In genomic region chr22:42090596-42091445, GRCh38 we compare ENCODE assay signal across 8 cellular contexts. TPM values are rescaled to one million over a fixed set of nuclear protein-coding genes. Genes with fewer than 3 reads are reported as not detected.
DNase-seq lines count a peak whose midpoint lies in the region; TF ChIP-seq lines count a peak whose summit lies in the region.

TSS of gene NDUFA6 (minus strand) at chr22:42090772. CDS start at chr22:42090744, 28 bp downstream.

- peak within 1 kb of the TSS; percentile 71 for H2AFZ ChIP-seq in neural cell (ENCODE audit: low read depth, low read length)

- H3K4me3 ChIP-seq in H7 (ENCODE audit: insufficient read depth, low read depth, low read length) (peak within 1 kb of the TSS; percentile 94), neural cell (ENCODE audit: low read length) (peak within 1 kb of the TSS; percentile 91), stomach smooth muscle (ENCODE audit: low read length in 2 of 2) (peak within 1 kb of the TSS; percentile 96 to 97)

- peak; percentile 49 for TF ChIP-seq EP300 in neural cell (conservative IDR thresholded peaks at IDR 0.05; ENCODE audit: poor library complexity, severe bottlenecking)

- TF ChIP-seq RAD21 in neural cell (conservative IDR thresholded peaks at IDR 0.05), result peak; percentile 95

- no peaks in the 10 kb centered on the region for H4K20me1 ChIP-seq in neural cell (ENCODE audit: insufficient read depth)

- H3K9me3 ChIP-seq in ES-I3 (ENCODE audit: control insufficient read depth, insufficient read depth, low read length), result peaks cover 3% of the 10 kb centered on the region; the same call in 1 of the 2 replicates
- no peaks in the 10 kb centered on the region for H3K9me3 ChIP-seq in neural cell (ENCODE audit: low read length)
- H3K9me3 ChIP-seq in stomach smooth muscle (ENCODE audit: control insufficient read depth in 2 of 2, low read length in 2 of 2), result no peaks in the 10 kb centered on the region

- H3K4me1 ChIP-seq in ES-I3 (ENCODE audit: insufficient read depth, low read length), result no peaks in the 10 kb centered on the region
- peaks cover 30% of the 10 kb centered on the region for H3K4me1 ChIP-seq in stomach smooth muscle (ENCODE audit: control insufficient read depth, insufficient read depth, low read length)

- H3K36me3 ChIP-seq in ES-I3 (ENCODE audit: insufficient read depth, low read length), result peaks cover 6% of the 10 kb centered on the region; the same call in 1 of the 2 replicates
- H3K36me3 ChIP-seq in H7 (replicated peaks; ENCODE audit: control insufficient read depth, insufficient read depth, low read length), result peaks cover 10% of the 10 kb centered on the region
- peaks cover 13% of the 10 kb centered on the region for H3K36me3 ChIP-seq in neural cell (ENCODE audit: insufficient read depth, low read length)
- H3K36me3 ChIP-seq in stomach smooth muscle (ENCODE audit: control insufficient read depth in 2 of 2, insufficient read depth in 2 of 2, low read length in 2 of 2), result peaks cover 10 to 13% of the 10 kb centered on the region in 2 donors

- peak; percentile 100 for TF ChIP-seq CTCF in neural cell (IDR thresholded peaks at IDR 0.05; ENCODE audit: poor library complexity, severe bottlenecking)

- DNase-seq in H7 (peak; percentile 99), M059J (ENCODE audit: low read depth) (peak; percentile 97), SHP77 treated with DMSO at 0.1 percent for 48 hours (lab: John Stamatoyannopoulos, UW) (peak; percentile 98), activated gamma-delta T cell (lab: John Stamatoyannopoulos, UW) (peak; percentile 98), fibroblast of the conjunctiva (ENCODE audit: low read depth) (peak; percentile 99)

- peak within 1 kb of the TSS; percentile 56 for H3K4me2 ChIP-seq in neural cell (ENCODE audit: low read length)

- H3K27me3 ChIP-seq in H7 (ENCODE audit: control insufficient read depth, insufficient read depth, low read length), result no peaks in the 10 kb centered on the region
- H3K27me3 ChIP-seq in neural cell (ENCODE audit: insufficient read depth, low read depth, low read length), result no peaks in the 10 kb centered on the region
- H3K27me3 ChIP-seq in stomach smooth muscle (ENCODE audit: control insufficient read depth in 1 of 2, insufficient read depth in 2 of 2, low read length in 2 of 2), result no peaks in the 10 kb centered on the region

- peaks cover 22% of the 10 kb centered on the region for H3K79me2 ChIP-seq in neural cell (replicated peaks; ENCODE audit: insufficient read depth, low read length)

- no peaks in the 10 kb centered on the region for H3K9me2 ChIP-seq in neural cell (ENCODE audit: insufficient read depth, low read length)

- H3F3A ChIP-seq in neural cell (ENCODE audit: insufficient read depth, low read length, poor library complexity, severe bottlenecking), result no peaks in the 10 kb centered on the region

- peak within 1 kb of the TSS; percentile 89 for H3K9ac ChIP-seq in ES-I3 (ENCODE audit: low read depth, low read length)
- peak within 1 kb of the TSS; percentile 97 for H3K9ac ChIP-seq in neural cell (ENCODE audit: low read length)
- H3K9ac ChIP-seq in stomach smooth muscle (ENCODE audit: low read length in 2 of 2), result peak within 1 kb of the TSS; percentile 97 to 98

- H3K27ac ChIP-seq in neural cell (ENCODE audit: low read length) (peak within 1 kb of the TSS; percentile 96), stomach smooth muscle (ENCODE audit: low read length) (peak within 1 kb of the TSS; percentile 98)

TF ChIP-seq in neural cell, 6 proteins besides CTCF, POLR2A, EP300 and RAD21:
- TF ChIP-seq SMC3 (conservative IDR thresholded peaks at IDR 0.05; ENCODE audit: poor library complexity), result peak; percentile 98
- peak; percentile 87 for TF ChIP-seq REST (IDR thresholded peaks at IDR 0.05; ENCODE audit: borderline replicate concordance)
- TF ChIP-seq POLR2AphosphoS5 (IDR thresholded peaks at IDR 0.05), result peak; percentile 98
- TF ChIP-seq TAF1 (IDR thresholded peaks at IDR 0.05; ENCODE audit: low read depth), result peak; percentile 91
- TF ChIP-seq EZH2 (IDR thresholded peaks at IDR 0.05; ENCODE audit: borderline replicate concordance, insufficient read depth, low read length, poor library complexity, severe bottlenecking), result no peak
- peak; percentile 92 for TF ChIP-seq MXI1 (conservative IDR thresholded peaks at IDR 0.05; ENCODE audit: poor library complexity, severe bottlenecking)

RNA-seq across cellular contexts. Expression of gene NDUFA6, which starts in this region (rescaled TPM):
- total RNA-seq in H7 (2014; rRNA removed; shearing (Covaris generic)), result 62.3 and 65.0 TPM in 2 replicates
- total RNA-seq in M059J (2014; rRNA removed; shearing (Covaris generic)), result 83.4 and 97.2 TPM in 2 replicates
- 225 and 273 TPM in 2 replicates for polyA plus RNA-seq in neural cell
- 85.5 and 93.9 TPM in 2 replicates for polyA minus RNA-seq in neural cell

Comparison
In these comparisons a context has a peak if more than half of its experiments do, and no peak if none do; other contexts are left out.
1. Peak in every context shown above with its lines: DNase-seq, H3K4me3 ChIP-seq and H3K27ac ChIP-seq.